9 cellular contexts compared by ENCODE assay signal in genomic region chr19:51108805-51109146, GRCh38. TPM values are rescaled to one million over a fixed set of nuclear protein-coding genes. Genes with fewer than 3 reads are reported as not detected.
A peak's percentile ranks its signal among the peaks of the same experiment; 100 is the strongest.
DNase-seq lines count a peak whose midpoint lies in the region; ATAC-seq and TF ChIP-seq lines count a peak whose summit lies in the region.
"Had no signal": no experiment of that assay in that cellular context is flagged by ENCODE, and none has a peak within 500 bp of the region (broad histone marks: within the 10 kb centered on the region; RNA-seq: fewer than 3 reads in every experiment).

No MANE protein-coding gene starts in this region.

- no peaks in the 10 kb centered on the region for H3K9me3 ChIP-seq in CD8-positive, alpha-beta T cell (ENCODE audit: low read length)
- H3K9me3 ChIP-seq in mucosa of rectum (ENCODE audit: control insufficient read depth in 2 of 2, low read length in 2 of 2): no peaks in the 10 kb centered on the region

- peak overlapping the region; percentile 88 for H3K27ac ChIP-seq in CD8-positive, alpha-beta T cell (ENCODE audit: low read depth, low read length)
- H3K27ac ChIP-seq in mucosa of rectum (ENCODE audit: low read depth in 2 of 2, low read length in 2 of 2): peak overlapping the region in 1 of 2 donors; percentile 38

- no peak for DNase-seq in CD8-positive, alpha-beta T cell
- DNase-seq in chondrocyte (ENCODE audit: low spot score) (no peak), retina (no peak), GM13977 (ENCODE audit: low spot score) (no peak)
- DNase-seq in effector CD4-positive, alpha-beta T cell: no peak

- H3K36me3 ChIP-seq in CD8-positive, alpha-beta T cell (ENCODE audit: insufficient read depth, low read length): no peaks in the 10 kb centered on the region
- H3K36me3 ChIP-seq in mucosa of rectum (ENCODE audit: control insufficient read depth in 2 of 2, insufficient read depth in 2 of 2, low read length in 2 of 2): peaks cover 0 to 2% of the 10 kb centered on the region in 2 donors

- H3K36me3 Mint-ChIP-seq in CD8-positive, alpha-beta T cell: peaks cover 27% of the 10 kb centered on the region
- peaks cover 1% of the 10 kb centered on the region for H3K36me3 Mint-ChIP-seq in IgD-negative memory B cell
- peaks cover 2% of the 10 kb centered on the region for H3K36me3 Mint-ChIP-seq in chondrocyte (ENCODE audit: low read depth)

- TF ChIP-seq CTCF in CD8-positive, alpha-beta T cell (IDR thresholded peaks at IDR 0.05): no peak
- TF ChIP-seq CTCF in chondrocyte (IDR thresholded peaks at IDR 0.05) (no peak), GM13977 (IDR thresholded peaks at IDR 0.05; ENCODE audit: extremely low read depth, insufficient read depth, missing control alignments) (no peak)

- POLR2A ChIA-PET in CD8-positive, alpha-beta T cell (lab: Charles Lee): no interaction called here

- peak overlapping the region in 1 of 2 donors; percentile 38 for H3K9ac ChIP-seq in mucosa of rectum (ENCODE audit: low read depth in 1 of 2, low read length in 2 of 2)

- CTCF ChIA-PET in CD8-positive, alpha-beta T cell (lab: Charles Lee): no interaction called here

- peaks cover 40% of the 10 kb centered on the region for H3K4me1 Mint-ChIP-seq in CD8-positive, alpha-beta T cell (ENCODE audit: low read depth)
- H3K4me1 Mint-ChIP-seq in IgD-negative memory B cell (peaks cover 9 to 18% (median 18%) of the 10 kb centered on the region in 3 donors), chondrocyte (ENCODE audit: low read depth) (peaks cover 12% of the 10 kb centered on the region)

- H3K4me3 Mint-ChIP-seq in CD8-positive, alpha-beta T cell: peak overlapping the region; percentile 97
- H3K4me3 Mint-ChIP-seq in IgD-negative memory B cell: peak overlapping the region; percentile 95 to 98 (median 96)
- peak overlapping the region; percentile 91 for H3K4me3 Mint-ChIP-seq in chondrocyte (ENCODE audit: unreplicated experiment)

- in situ Hi-C loops in GM13977 (cut with MboI; ENCODE audit: low pct_unique_long_range_greater_than_20kb, low sequenced_read_pairs, unreplicated experiment): no loop called here

- H3K27ac Mint-ChIP-seq in CD8-positive, alpha-beta T cell: peak overlapping the region; percentile 96
- peak overlapping the region; percentile 94 to 99 (median 95) for H3K27ac Mint-ChIP-seq in IgD-negative memory B cell
- H3K27ac Mint-ChIP-seq in chondrocyte (ENCODE audit: unreplicated experiment): peak overlapping the region; percentile 93

- peak; percentile 41 for ATAC-seq in CD8-positive, alpha-beta T cell
- ATAC-seq in GM21447 (IDR thresholded peaks at IDR 0.05; ENCODE audit: unreplicated experiment): peak; percentile 32

- H3K4me1 ChIP-seq in CD8-positive, alpha-beta T cell (ENCODE audit: insufficient read depth, low read length): peaks cover 24% of the 10 kb centered on the region
- peaks cover 7 to 13% of the 10 kb centered on the region in 2 donors for H3K4me1 ChIP-seq in mucosa of rectum (ENCODE audit: control insufficient read depth in 2 of 2, insufficient read depth in 2 of 2, low read length in 2 of 2)

- H3K27me3 ChIP-seq in CD8-positive, alpha-beta T cell (ENCODE audit: insufficient read depth, low read length): no peaks in the 10 kb centered on the region
- peaks cover 2 to 5% of the 10 kb centered on the region in 2 donors for H3K27me3 ChIP-seq in mucosa of rectum (ENCODE audit: control insufficient read depth in 2 of 2, insufficient read depth in 2 of 2, low read length in 2 of 2)

- no peaks in the 10 kb centered on the region for H3K9me3 Mint-ChIP-seq in CD8-positive, alpha-beta T cell
- H3K9me3 Mint-ChIP-seq in IgD-negative memory B cell: no peaks in the 10 kb centered on the region
- H3K9me3 Mint-ChIP-seq in chondrocyte (ENCODE audit: low read depth): no peaks in the 10 kb centered on the region

- intact Hi-C loops in CD8-positive, alpha-beta T cell (cut with DNase I, micrococcal nuclease): loop anchor here (1.0 to 10.0 kb wide), 11 partner anchors 15 to 1241 kb away; partner anchors contain the start of genes NR1H2 (in 2 of the 2), CLEC11A (in 1 of the 2), PNKP (in 1 of the 2) and ZNF175 (in 1 of the 2)

- peak overlapping the region; percentile 63 for H3K4me3 ChIP-seq in CD8-positive, alpha-beta T cell (ENCODE audit: low read depth, low read length)
- peak overlapping the region; percentile 87 to 96 for H3K4me3 ChIP-seq in mucosa of rectum (ENCODE audit: low read length in 2 of 2)

- no peaks in the 10 kb centered on the region for H3K27me3 Mint-ChIP-seq in CD8-positive, alpha-beta T cell (ENCODE audit: low read depth)
- H3K27me3 Mint-ChIP-seq in IgD-negative memory B cell (no peaks in the 10 kb centered on the region), chondrocyte (ENCODE audit: low read depth) (peaks cover 3% of the 10 kb centered on the region)

RNA-seq across cellular contexts. Expression of gene CTU1, which starts 0.6 kb away (rescaled TPM):
- 1 to 10 TPM; 1.7 TPM for total RNA-seq in CD8-positive, alpha-beta T cell
- 2.8 TPM for polyA plus RNA-seq in IgD-negative memory B cell
- total RNA-seq in chondrocyte: 5.2 to 6.1 TPM (median 5.2 TPM) in 3 replicates

RNA-seq across cellular contexts. Expression of gene SIGLEC9, which starts 15.9 kb away (rescaled TPM):
- under 1 TPM; 0.44 to 0.54 TPM for total RNA-seq in CD8-positive, alpha-beta T cell
- polyA plus RNA-seq in IgD-negative memory B cell: 0.21 TPM
- total RNA-seq in chondrocyte: not detected in 3 replicates
- total RNA-seq: NCI-H460 had no signal

RNA-seq across cellular contexts. Expression of gene KLK14, which starts 26.1 kb away (rescaled TPM):
- total RNA-seq in CD8-positive, alpha-beta T cell: not detected
- not detected for polyA plus RNA-seq in IgD-negative memory B cell
- total RNA-seq in chondrocyte: not detected in 3 replicates
- total RNA-seq: NCI-H460 had no signal

RNA-seq across cellular contexts. Expression of gene SIGLEC7, which starts 33.3 kb away (rescaled TPM):
- total RNA-seq in CD8-positive, alpha-beta T cell: not detected
- polyA plus RNA-seq in IgD-negative memory B cell: not detected
- total RNA-seq in chondrocyte: not detected in 3 replicates
- total RNA-seq: NCI-H460 had no signal

RNA-seq across cellular contexts. Expression of gene KLK13, which starts 43.9 kb away (rescaled TPM):
- total RNA-seq in CD8-positive, alpha-beta T cell: not detected
- polyA plus RNA-seq in IgD-negative memory B cell: not detected
- total RNA-seq in chondrocyte: not detected in 3 replicates
- total RNA-seq: NCI-H460 had no signal
